Comparison of ENCODE assay signal across 8 cellular contexts in the genomic region with DNA sequence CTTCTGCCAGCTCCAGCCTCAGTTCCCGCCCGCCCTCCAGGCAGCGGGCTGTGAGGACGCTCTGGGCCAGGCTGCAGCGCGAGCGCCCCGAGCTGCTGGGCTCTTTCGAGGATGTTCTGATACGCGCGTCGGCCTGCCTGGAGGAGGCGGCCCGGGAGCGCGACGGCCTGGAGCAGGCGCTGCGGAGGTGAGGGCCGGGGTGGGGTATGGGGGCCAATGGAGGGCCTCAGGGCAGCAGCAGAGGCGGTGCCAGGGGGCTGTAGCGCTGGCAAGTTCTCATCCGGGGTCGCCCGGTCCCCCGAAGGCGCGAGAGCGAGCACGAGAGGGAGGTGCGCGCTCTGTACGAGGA. TPM values are rescaled to one million over a fixed set of nuclear protein-coding genes. Genes with fewer than 3 reads are reported as not detected.
DNase-seq lines count a peak whose midpoint lies in the region; ATAC-seq, FAIRE-seq and TF ChIP-seq lines count a peak whose summit lies in the region.

No MANE protein-coding gene starts in this region.

- H3K27ac ChIP-seq in SK-N-SH (ENCODE audit: low read depth in 2 of 2, low read length in 1 of 2) (no peak overlapping the region), astrocyte (ENCODE audit: low read depth, low read length) (no peak overlapping the region), right lobe of liver (peak overlapping the region in 2 of 3 donors; percentile 5 to 30), thymus (ENCODE audit: low read depth) (no peak overlapping the region)

- no peak overlapping the region for H3K4me3 Mint-ChIP-seq in astrocyte (ENCODE audit: unreplicated experiment)

- peaks cover 11% of the 10 kb centered on the region for H3K27me3 Mint-ChIP-seq in astrocyte (ENCODE audit: low read depth, unreplicated experiment)

- H3K36me3 ChIP-seq in SK-N-SH (replicated peaks in 1 of 2; ENCODE audit: control insufficient read depth in 1 of 2, insufficient read depth in 2 of 2, low read length in 1 of 2) (peaks cover 0 to 8% of the 10 kb centered on the region in 2 experiments), astrocyte (ENCODE audit: insufficient read depth, low read length) (no peaks in the 10 kb centered on the region), right lobe of liver (peaks cover 0 to 2% (median under 1%) of the 10 kb centered on the region in 4 donors), thymus (ENCODE audit: control insufficient read depth, insufficient read depth) (peaks cover 4% of the 10 kb centered on the region)

- H4K20me1 ChIP-seq in SK-N-SH (ENCODE audit: insufficient read depth) (peaks cover 11% of the 10 kb centered on the region), astrocyte (ENCODE audit: insufficient read depth, low read length) (peaks cover 46% of the 10 kb centered on the region)

- peak overlapping the region in 1 of 2 experiments; percentile 10; a peak in 1 of 4 replicates for H3K4me3 ChIP-seq in SK-N-SH (ENCODE audit: low read depth in 2 of 2, low read length in 1 of 2)
- peak overlapping the region; percentile 41 for H3K4me3 ChIP-seq in astrocyte (ENCODE audit: insufficient read depth, low read depth, low read length)
- peak overlapping the region; percentile 2 to 35 (median 32) for H3K4me3 ChIP-seq in right lobe of liver
- H3K4me3 ChIP-seq in thymus (ENCODE audit: low read length): peak overlapping the region; percentile 33

- no peaks in the 10 kb centered on the region for H3K9me3 Mint-ChIP-seq in astrocyte (ENCODE audit: unreplicated experiment)

- no peaks in the 10 kb centered on the region for H3K9me3 ChIP-seq in SK-N-SH
- H3K9me3 ChIP-seq in astrocyte (ENCODE audit: insufficient read depth, low read depth, low read length): no peaks in the 10 kb centered on the region
- no peaks in the 10 kb centered on the region for H3K9me3 ChIP-seq in right lobe of liver
- peaks cover 6% of the 10 kb centered on the region for H3K9me3 ChIP-seq in thymus (ENCODE audit: control insufficient read depth)

- H3K27me3 ChIP-seq in SK-N-SH (ENCODE audit: insufficient read depth) (no peaks in the 10 kb centered on the region), astrocyte (ENCODE audit: insufficient read depth, low read length) (no peaks in the 10 kb centered on the region), right lobe of liver (no peaks in the 10 kb centered on the region), thymus (ENCODE audit: control insufficient read depth, insufficient read depth) (peaks cover 82% of the 10 kb centered on the region)

- H3K79me2 ChIP-seq in SK-N-SH (ENCODE audit: insufficient read depth) (peaks cover 37% of the 10 kb centered on the region), astrocyte (ENCODE audit: insufficient read depth, low read length) (peaks cover 25% of the 10 kb centered on the region)

- no peak overlapping the region for H2AFZ ChIP-seq in SK-N-SH (ENCODE audit: low read depth)
- H2AFZ ChIP-seq in astrocyte (ENCODE audit: low read depth, low read length): peak overlapping the region; percentile 55

- POLR2A ChIA-PET in SK-N-SH (lab: Yijun Ruan, JAX): interaction anchor here (1.2 to 2.2 kb wide), 2 partner anchors 11 to 13 kb away, joined by 5 to 9 read pairs; a partner anchor contains a TSS

- H3K4me1 Mint-ChIP-seq in astrocyte (ENCODE audit: low read depth, unreplicated experiment): peaks cover 11% of the 10 kb centered on the region

- TF ChIP-seq POLR2A in right lobe of liver (IDR thresholded peaks at IDR 0.05): peak; percentile 32

- peak overlapping the region; percentile 100 for H3K4me2 ChIP-seq in SK-N-SH
- H3K4me2 ChIP-seq in astrocyte (ENCODE audit: low read length): peak overlapping the region; percentile 96

- WGBS in SK-N-SH (ENCODE audit: low lambda C conversion rate): 78% methylated on average over 22 of the region's 34 CpGs
- WGBS in right lobe of liver (ENCODE audit: insufficient coverage, low coverage, low lambda C conversion rate, missing lambda C conversion rate): no CpG with 5 or more reads among the region's 34 CpGs
- WGBS in thymus: 3% methylated on average over 34 of the region's 34 CpGs

- CTCF ChIA-PET in SK-N-SH (lab: Yijun Ruan, JAX): interaction anchor here (0.9 to 1.2 kb wide), 3 partner anchors 9 to 21 kb away, joined by 3 to 4 read pairs (median 3); a partner anchor contains a TSS

- TF ChIP-seq EP300 in SK-N-SH (IDR thresholded peaks at IDR 0.05; ENCODE audit: borderline replicate concordance in 1 of 2, low read depth in 1 of 2, low read length in 1 of 2): no peak

- TF ChIP-seq CTCF in SK-N-SH (IDR thresholded peaks at IDR 0.05) (no peak), astrocyte (IDR thresholded peaks at IDR 0.05; ENCODE audit: insufficient read depth, low read depth, low read length) (no peak), right lobe of liver (IDR thresholded peaks at IDR 0.05) (no peak)

- peaks cover 2% of the 10 kb centered on the region for H3K36me3 Mint-ChIP-seq in astrocyte (ENCODE audit: low read depth, unreplicated experiment)

- no peak overlapping the region for H3K27ac Mint-ChIP-seq in astrocyte (ENCODE audit: unreplicated experiment)

- ATAC-seq in SK-N-SH treated with all-trans-retinoic acid at 6 μM for 48 hours (no peak), right lobe of liver (no peak)

- no peak for FAIRE-seq in astrocyte (lab: Jason Lieb, UNC)

- H3K9me2 ChIP-seq in SK-N-SH: no peaks in the 10 kb centered on the region

- DNase-seq in SK-N-SH (no peak), astrocyte (ENCODE audit: low read depth) (no peak), right lobe of liver (no peak), DMS 273 treated with DMSO at 0.1 percent for 48 hours (lab: John Stamatoyannopoulos, UW) (no peak), AG20443 (ENCODE audit: low spot score) (no peak), RPMI8226 (no peak)

- H3F3A ChIP-seq in SK-N-SH (replicated peaks; ENCODE audit: insufficient read depth): peaks cover 11% of the 10 kb centered on the region

- H3K9ac ChIP-seq in SK-N-SH (no peak overlapping the region), astrocyte (ENCODE audit: low read length) (peak overlapping the region; percentile 19)

- intact Hi-C loops in right lobe of liver (cut with DNase I): no loop called here

- TF ChIP-seq RAD21 in SK-N-SH (IDR thresholded peaks at IDR 0.05; ENCODE audit: low read length): no peak

- H3K4me1 ChIP-seq in SK-N-SH (ENCODE audit: control insufficient read depth in 1 of 2, insufficient read depth in 2 of 2, low read depth in 1 of 2, low read length in 1 of 2) (peaks cover 14 to 35% of the 10 kb centered on the region in 2 experiments; a peak in 2 of 4 replicates), astrocyte (ENCODE audit: insufficient read depth, low read length) (peaks cover 53% of the 10 kb centered on the region), right lobe of liver (peaks cover 0 to 79% (median 33%) of the 10 kb centered on the region in 4 donors), thymus (ENCODE audit: control insufficient read depth, insufficient read depth, low read length) (peaks cover 16% of the 10 kb centered on the region)

TF ChIP-seq in SK-N-SH, 30 proteins besides CTCF, POLR2A, EP300 and RAD21 (continues in another document):
- TF ChIP-seq EZH2phosphoT487 (IDR thresholded peaks at IDR 0.05; ENCODE audit: borderline replicate concordance, low read depth) (no peak), POLR2AphosphoS5 (IDR thresholded peaks at IDR 0.05; ENCODE audit: low read depth, low read length) (no peak), RCOR1 (IDR thresholded peaks at IDR 0.05; ENCODE audit: low read length) (no peak)

RNA-seq across cellular contexts. Expression of a gene that starts 2.2 kb away (rescaled TPM):
- 0.94 and 1.1 TPM in 2 replicates for polyA plus RNA-seq in SK-N-SH (2012; rRNA removed)
- polyA plus RNA-seq in SK-N-SH (2012; cell fraction: cytosol; rRNA removed): 0.21 and 0.28 TPM in 2 replicates
- polyA plus RNA-seq in SK-N-SH (2012; cell fraction: nucleus; rRNA removed): 3.8 and 5.0 TPM in 2 replicates
- total RNA-seq in astrocyte: 2.6 TPM in 2 replicates
- total RNA-seq in right lobe of liver: 1 to 10 TPM; 2.2 to 4.0 (median 3.1) TPM
- polyA plus RNA-seq in thymus: 6.2 TPM

RNA-seq across cellular contexts. Expression of a gene that starts 2.8 kb away (rescaled TPM):
- polyA plus RNA-seq in SK-N-SH (2012; rRNA removed): 922 and 1,149 TPM in 2 replicates
- 364 and 668 TPM in 2 replicates for polyA plus RNA-seq in SK-N-SH (2012; cell fraction: cytosol; rRNA removed)
- 1,027 and 1,059 TPM in 2 replicates for polyA plus RNA-seq in SK-N-SH (2012; cell fraction: nucleus; rRNA removed)
- 414 and 421 TPM in 2 replicates for total RNA-seq in astrocyte
- total RNA-seq in right lobe of liver: 100 to 1,000 TPM in 5 of 6 experiments, 10 to 100 TPM in 1; 70.8 to 156 (median 135) TPM
- polyA plus RNA-seq in thymus: 82.3 TPM

RNA-seq across cellular contexts. Expression of a gene that starts 11.2 kb away (rescaled TPM):
- 47.7 and 60.3 TPM in 2 replicates for polyA plus RNA-seq in SK-N-SH (2012; rRNA removed)
- 24.0 and 41.7 TPM in 2 replicates for polyA plus RNA-seq in SK-N-SH (2012; cell fraction: cytosol; rRNA removed)
- polyA plus RNA-seq in SK-N-SH (2012; cell fraction: nucleus; rRNA removed): 222 and 344 TPM in 2 replicates
- 46.8 and 50.8 TPM in 2 replicates for total RNA-seq in astrocyte
- total RNA-seq in right lobe of liver: 10 to 100 TPM; 33.2 to 97.1 (median 69.6) TPM
- polyA plus RNA-seq in thymus: 83.6 TPM

RNA-seq across cellular contexts. Expression of a gene that starts 12.4 kb away (rescaled TPM):
- polyA plus RNA-seq in SK-N-SH (2012; rRNA removed) (287 and 540 TPM in 2 replicates), thymus (92.1 TPM)
- polyA plus RNA-seq in SK-N-SH (2012; cell fraction: cytosol; rRNA removed): 228 and 230 TPM in 2 replicates
- polyA plus RNA-seq in SK-N-SH (2012; cell fraction: nucleus; rRNA removed): 123 and 341 TPM in 2 replicates
- total RNA-seq in astrocyte (194 and 212 TPM in 2 replicates), right lobe of liver (10 to 100 TPM; 34.5 to 88.1 (median 72.9) TPM)

RNA-seq across cellular contexts. Expression of a gene that starts 12.7 kb away (rescaled TPM):
- polyA plus RNA-seq in SK-N-SH (2012; rRNA removed) (201 and 226 TPM in 2 replicates), thymus (56.7 TPM)
- 66.1 and 128 TPM in 2 replicates for polyA plus RNA-seq in SK-N-SH (2012; cell fraction: cytosol; rRNA removed)
- polyA plus RNA-seq in SK-N-SH (2012; cell fraction: nucleus; rRNA removed): 521 and 832 TPM in 2 replicates
- total RNA-seq in astrocyte (69.5 and 75.5 TPM in 2 replicates), right lobe of liver (10 to 100 TPM; 14.9 to 80.6 (median 30.5) TPM)

Comparison
In these comparisons a context has a peak if more than half of its experiments do, and no peak if none do; other contexts are left out.
1. H3K27ac ChIP-seq: peak in right lobe of liver (2 of 3); none in SK-N-SH (0 of 2), astrocyte (single experiment) and thymus (single experiment).